ENCODE assay signal across 18 cellular contexts in the genomic region with DNA sequence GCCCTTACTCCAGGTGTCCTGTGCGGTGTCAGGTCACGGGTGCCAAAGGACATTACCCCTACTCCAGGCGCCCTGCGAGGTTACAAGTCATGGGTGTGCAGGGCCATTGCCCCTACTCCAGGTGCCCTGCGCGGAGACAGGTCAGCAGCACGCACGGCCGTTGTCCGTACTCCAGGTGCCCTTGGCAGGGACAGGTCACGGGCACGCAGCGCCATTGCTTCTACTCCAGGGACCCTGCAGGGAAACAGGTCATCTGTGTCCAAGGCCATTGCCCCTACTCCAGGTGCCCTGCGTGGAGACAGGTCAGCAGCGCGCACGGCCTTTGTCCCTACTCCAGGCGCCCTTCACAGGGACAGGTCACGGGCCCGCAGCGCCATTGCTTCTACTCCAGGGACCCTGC. TPM values are rescaled to one million over a fixed set of nuclear protein-coding genes. Genes with fewer than 3 reads are reported as not detected.
"Had no signal": no experiment of that assay in that cellular context is flagged by ENCODE, and none has a peak within 500 bp of the region (broad histone marks: within the 10 kb centered on the region; RNA-seq: fewer than 3 reads in every experiment).

No MANE protein-coding gene starts in this region.

RNA-seq across cellular contexts. Expression of a gene that starts 49.0 kb away (rescaled TPM):
- total RNA-seq: colonic mucosa, dermis microvascular lymphatic vessel endothelial cell, endodermal cell, esophagus mucosa, esophagus squamous epithelium, gastrocnemius medialis, glomerular endothelial cell, heart right ventricle, left colon, left lobe of liver, left ventricle myocardium inferior, liver, lung microvascular endothelial cell, mesenteric fat pad, mesothelial cell of epicardium, mucosa of descending colon, myocyte had no signal
- polyA plus RNA-seq: heart right ventricle, keratinocyte, liver had no signal
